ENCODE assay signal across 20 cellular contexts in genomic region chr14:89219056-89219455, GRCh38.
DNase-seq lines count a peak whose midpoint lies in the region; ATAC-seq lines count a peak whose summit lies in the region.
"Had no signal": no experiment of that assay in that cellular context is flagged by ENCODE, and none has a peak within 500 bp of the region (broad histone marks: within the 10 kb centered on the region; RNA-seq: fewer than 3 reads in every experiment).

No MANE protein-coding gene starts in this region.

- H3K4me3 Mint-ChIP-seq in activated naive CD8-positive, alpha-beta T cell, result no peak overlapping the region
- no peak overlapping the region for H3K4me3 Mint-ChIP-seq in activated naive CD8-positive, alpha-beta T cell treated with anti-CD3 and anti-CD28 coated beads for 36 hours
- no peak overlapping the region for H3K4me3 Mint-ChIP-seq in central memory CD8-positive, alpha-beta T cell
- H3K4me3 Mint-ChIP-seq: CD4-positive, alpha-beta T cell; IgD-negative memory B cell had no signal

- in situ Hi-C loops in KBM-7 (cut with MboI; ENCODE audit: low pct_unique_long_range_greater_than_20kb, low sequenced_read_pairs), result no loop called here

- no peaks in the 10 kb centered on the region for H3K9me3 Mint-ChIP-seq in activated naive CD8-positive, alpha-beta T cell (ENCODE audit: low read depth)
- H3K9me3 Mint-ChIP-seq in activated naive CD8-positive, alpha-beta T cell treated with anti-CD3 and anti-CD28 coated beads for 36 hours, result no peaks in the 10 kb centered on the region
- no peaks in the 10 kb centered on the region for H3K9me3 Mint-ChIP-seq in central memory CD8-positive, alpha-beta T cell
- H3K9me3 Mint-ChIP-seq: CD4-positive, alpha-beta T cell; IgD-negative memory B cell had no signal

- H3K27ac Mint-ChIP-seq in activated naive CD8-positive, alpha-beta T cell, result peak overlapping the region; percentile 18
- H3K27ac Mint-ChIP-seq in activated naive CD8-positive, alpha-beta T cell treated with anti-CD3 and anti-CD28 coated beads for 36 hours, result no peak overlapping the region
- peak overlapping the region; percentile 39 for H3K27ac Mint-ChIP-seq in central memory CD8-positive, alpha-beta T cell (ENCODE audit: low read depth)
- H3K27ac Mint-ChIP-seq: CD4-positive, alpha-beta T cell; IgD-negative memory B cell had no signal

- peaks cover 47% of the 10 kb centered on the region for H3K4me1 Mint-ChIP-seq in activated naive CD8-positive, alpha-beta T cell (ENCODE audit: low read depth)
- H3K4me1 Mint-ChIP-seq in activated naive CD8-positive, alpha-beta T cell treated with anti-CD3 and anti-CD28 coated beads for 36 hours, result peaks cover 24% of the 10 kb centered on the region
- peaks cover 57% of the 10 kb centered on the region for H3K4me1 Mint-ChIP-seq in central memory CD8-positive, alpha-beta T cell

- H3K27me3 Mint-ChIP-seq in activated naive CD8-positive, alpha-beta T cell, result no peaks in the 10 kb centered on the region
- no peaks in the 10 kb centered on the region for H3K27me3 Mint-ChIP-seq in activated naive CD8-positive, alpha-beta T cell treated with anti-CD3 and anti-CD28 coated beads for 36 hours
- H3K27me3 Mint-ChIP-seq in central memory CD8-positive, alpha-beta T cell, result no peaks in the 10 kb centered on the region
- H3K27me3 Mint-ChIP-seq: CD4-positive, alpha-beta T cell; IgD-negative memory B cell had no signal

- DNase-seq in activated naive CD8-positive, alpha-beta T cell treated with anti-CD3 and anti-CD28 coated beads for 36 hours, result no peak
- DNase-seq in KBM-7, result peak; percentile 59
- no peak for DNase-seq in central memory CD8-positive, alpha-beta T cell (ENCODE audit: low spot score in 2 of 2)
- no peak for DNase-seq in DMS114 treated with DMSO at 0.1 percent for 48 hours (lab: John Stamatoyannopoulos, UW; ENCODE audit: unreplicated experiment)
- DNase-seq: 8988T; ACHN; CD4-positive, alpha-beta T cell; COR-L47; Kasumi-1; NCI-H1694; NCI-H2029 treated with DMSO at 0.1 percent for 48 hours; NCI-H526 treated with DMSO at 0.1 percent for 48 hours; OCI-M1; Peyer's patch; SHP77 treated with DMSO at 0.1 percent for 48 hours had no signal

- H3K36me3 Mint-ChIP-seq in activated naive CD8-positive, alpha-beta T cell, result peaks cover 27% of the 10 kb centered on the region
- H3K36me3 Mint-ChIP-seq in activated naive CD8-positive, alpha-beta T cell treated with anti-CD3 and anti-CD28 coated beads for 36 hours, result peaks cover 29% of the 10 kb centered on the region
- H3K36me3 Mint-ChIP-seq in central memory CD8-positive, alpha-beta T cell (ENCODE audit: insufficient read depth), result peaks cover 16% of the 10 kb centered on the region

- no peak for ATAC-seq in central memory CD8-positive, alpha-beta T cell (replicated peaks; ENCODE audit: extremely low read depth, poor library complexity, severe bottlenecking)
- ATAC-seq in GM21737 (IDR thresholded peaks at IDR 0.05; ENCODE audit: unreplicated experiment) (no peak), GM21576 (IDR thresholded peaks at IDR 0.05; ENCODE audit: unreplicated experiment) (no peak)
- ATAC-seq: HCT116 had no signal
